In genomic region chr19:11154683-11155047, GRCh38 we compare ENCODE assay signal across 2 cellular contexts.
A peak's percentile ranks its signal among the peaks of the same experiment; 100 is the strongest.
TF ChIP-seq lines count a peak whose summit lies in the region.

No MANE protein-coding gene starts in this region.

TF ChIP-seq in HepG2, 621 proteins besides CTCF, POLR2A, EP300 and RAD21:
- peak; percentile 15 for TF ChIP-seq ASH2L (IDR thresholded peaks at IDR 0.05; ENCODE audit: insufficient read length, low read depth, low read length)
- TF ChIP-seq KDM2A (CRISPR knock-in tag; IDR thresholded peaks at IDR 0.05; ENCODE audit: borderline replicate concordance, low read depth), result no peak
- no peak for TF ChIP-seq ZNF354B (CRISPR knock-in tag; IDR thresholded peaks at IDR 0.05)
- TF ChIP-seq ZNF792 (CRISPR knock-in tag; IDR thresholded peaks at IDR 0.05), result no peak
- TF ChIP-seq ZXDC (CRISPR knock-in tag; IDR thresholded peaks at IDR 0.05), result no peak
- no peak for TF ChIP-seq FLYWCH1 (CRISPR knock-in tag; IDR thresholded peaks at IDR 0.05)
- 0 out of 2 replicates have a peak, but pooled peaks have one; percentile 2 for TF ChIP-seq KMT2B (CRISPR knock-in tag; IDR thresholded peaks at IDR 0.05)
- no peak for TF ChIP-seq ESRRA (CRISPR knock-in tag; IDR thresholded peaks at IDR 0.05; ENCODE audit: low read depth)
- TF ChIP-seq ZFX (CRISPR knock-in tag; IDR thresholded peaks at IDR 0.05; ENCODE audit: low read depth), result no peak
- no peak for TF ChIP-seq TFE3 (CRISPR knock-in tag; IDR thresholded peaks at IDR 0.05)

TF ChIP-seq in WTC11, 78 proteins besides CTCF, POLR2A, EP300 and RAD21:
- no peak for TF ChIP-seq ZNF396 (CRISPR knock-in tag; IDR thresholded peaks at IDR 0.05; ENCODE audit: borderline replicate concordance)
- TF ChIP-seq ZNF423 (CRISPR knock-in tag; IDR thresholded peaks at IDR 0.05), result no peak
- TF ChIP-seq CREB1 (CRISPR knock-in tag; IDR thresholded peaks at IDR 0.05), result no peak
- no peak for TF ChIP-seq ATF2 (CRISPR knock-in tag; IDR thresholded peaks at IDR 0.05; ENCODE audit: borderline replicate concordance, low read depth)
- no peak for TF ChIP-seq PREB (CRISPR knock-in tag; IDR thresholded peaks at IDR 0.05; ENCODE audit: borderline replicate concordance)
- TF ChIP-seq NR2C2 (CRISPR knock-in tag; IDR thresholded peaks at IDR 0.05), result no peak
- no peak for TF ChIP-seq SMAD3 (CRISPR knock-in tag; IDR thresholded peaks at IDR 0.05; ENCODE audit: borderline replicate concordance)
- no peak for TF ChIP-seq GRHL2 (CRISPR knock-in tag; IDR thresholded peaks at IDR 0.05; ENCODE audit: insufficient replicate concordance, severe bottlenecking)
- TF ChIP-seq MXD4 (CRISPR knock-in tag; IDR thresholded peaks at IDR 0.05; ENCODE audit: borderline replicate concordance), result no peak
- no peak for TF ChIP-seq ZNF138 (CRISPR knock-in tag; conservative IDR thresholded peaks at IDR 0.05)
- no peak for TF ChIP-seq FOXK1 (CRISPR knock-in tag; IDR thresholded peaks at IDR 0.05)
- no peak for TF ChIP-seq ZNF263 (CRISPR knock-in tag; IDR thresholded peaks at IDR 0.05; ENCODE audit: low read depth)
- TF ChIP-seq ZNF281 (CRISPR knock-in tag; IDR thresholded peaks at IDR 0.05), result no peak
- no peak for TF ChIP-seq ZNF121 (CRISPR knock-in tag; IDR thresholded peaks at IDR 0.05)
- no peak for TF ChIP-seq HMGXB4 (CRISPR knock-in tag; IDR thresholded peaks at IDR 0.05)
- no peak for TF ChIP-seq ERG (CRISPR knock-in tag; IDR thresholded peaks at IDR 0.05)
- TF ChIP-seq CBFB (CRISPR knock-in tag; IDR thresholded peaks at IDR 0.05; ENCODE audit: low read depth), result no peak
